ENCODE assay signal across 14 cellular contexts in genomic region chr20:10739134-10739533, GRCh38.
DNase-seq lines count a peak whose midpoint lies in the region; ATAC-seq and TF ChIP-seq lines count a peak whose summit lies in the region.
"Had no signal": no experiment of that assay in that cellular context is flagged by ENCODE, and none has a peak within 500 bp of the region (broad histone marks: within the 10 kb centered on the region; RNA-seq: fewer than 3 reads in every experiment).

No MANE protein-coding gene starts in this region.

- no peak for TF ChIP-seq EP300 in upper lobe of left lung (IDR thresholded peaks at IDR 0.05)

- 33 to 39% methylated on average over 1 of the region's 1 CpG for WGBS in upper lobe of left lung, 2 donors

- peak; percentile 7 for DNase-seq in RWPE1 (ENCODE audit: low spot score)
- DNase-seq in epithelial cell of prostate (ENCODE audit: low read depth, low spot score): no peak
- no peak for DNase-seq in upper lobe of left lung
- no peak for DNase-seq in NCI-H524 treated with DMSO at 0.1 percent for 48 hours (lab: John Stamatoyannopoulos, UW)
- no peak for DNase-seq in GF-D8 (lab: John Stamatoyannopoulos, UW)
- no peak for DNase-seq in glomerular visceral epithelial cell (ENCODE audit: extremely low spot score)
- DNase-seq: CD4-positive, CD25-positive, alpha-beta regulatory T cell; DND-41; NCI-H1048; NCI-H2171; stimulated activated CD4-positive, alpha-beta T cell treated with anti-CD3 and anti-CD28 coated beads, Interleukin-2, amount 100 ng/mL, for 48 hours had no signal

- H3K27me3 ChIP-seq in mucosa of rectum (ENCODE audit: control insufficient read depth in 2 of 2, insufficient read depth in 2 of 2, low read length in 2 of 2): no peaks in the 10 kb centered on the region
- H3K27me3 ChIP-seq in upper lobe of left lung: no peaks in the 10 kb centered on the region

- TF ChIP-seq POLR2A in upper lobe of left lung (IDR thresholded peaks at IDR 0.05): no peak

- ATAC-seq in upper lobe of left lung (ENCODE audit: low FRiP score in 2 of 2): no peak
- ATAC-seq: SK-N-SH treated with all-trans-retinoic acid at 6 μM for 48 hours had no signal

- H3K9ac ChIP-seq in mucosa of rectum (ENCODE audit: low read depth in 1 of 2, low read length in 2 of 2): peak overlapping the region in 1 of 2 donors; percentile 9

- no peak for TF ChIP-seq CTCF in RWPE1 (conservative IDR thresholded peaks at IDR 0.05; ENCODE audit: low read depth)
- no peak for TF ChIP-seq CTCF in upper lobe of left lung (IDR thresholded peaks at IDR 0.05)

- peak overlapping the region; percentile 8 to 58 for H3K4me3 ChIP-seq in mucosa of rectum (ENCODE audit: low read length in 2 of 2)
- peak overlapping the region in 3 of 4 donors; percentile 14 to 33 (median 26) for H3K4me3 ChIP-seq in upper lobe of left lung

- peaks cover 3% of the 10 kb centered on the region in 2 donors for H3K4me1 ChIP-seq in mucosa of rectum (ENCODE audit: control insufficient read depth in 2 of 2, insufficient read depth in 2 of 2, low read length in 2 of 2)
- H3K4me1 ChIP-seq in upper lobe of left lung: peaks cover 5 to 19% (median 11%) of the 10 kb centered on the region in 4 donors

- POLR2A ChIA-PET in RWPE1 (lab: Yijun Ruan, JAX; ENCODE audit: low non-redundant PET): no interaction called here

- CTCF ChIA-PET in RWPE1 (lab: Yijun Ruan, JAX): interaction anchor here (0.7 to 1.0 kb wide), 2 partner anchors 63 to 91 kb away, joined by 3 read pairs; no protein-coding TSS in a partner anchor

- H3K27ac ChIP-seq in RWPE1: no peak overlapping the region
- H3K27ac ChIP-seq in epithelial cell of prostate: peak overlapping the region; percentile 28
- no peak overlapping the region for H3K27ac ChIP-seq in mucosa of rectum (ENCODE audit: low read depth in 2 of 2, low read length in 2 of 2)
- H3K27ac ChIP-seq in upper lobe of left lung: peak overlapping the region in 2 of 4 donors; percentile 21 to 73
- H3K27ac ChIP-seq: VCaP had no signal

- H3K36me3 ChIP-seq in mucosa of rectum (ENCODE audit: control insufficient read depth in 2 of 2, insufficient read depth in 2 of 2, low read length in 2 of 2): no peaks in the 10 kb centered on the region
- H3K36me3 ChIP-seq in upper lobe of left lung: no peaks in the 10 kb centered on the region

- no peaks in the 10 kb centered on the region for H3K9me3 ChIP-seq in mucosa of rectum (ENCODE audit: control insufficient read depth in 2 of 2, low read length in 2 of 2)
- no peaks in the 10 kb centered on the region for H3K9me3 ChIP-seq in upper lobe of left lung
